ENCODE assay signal across 27 cellular contexts in genomic region chr7:44172803-44173424, GRCh38. TPM values are rescaled to one million over a fixed set of nuclear protein-coding genes. Genes with fewer than 3 reads are reported as not detected.
DNase-seq lines count a peak whose midpoint lies in the region; TF ChIP-seq lines count a peak whose summit lies in the region.
"Had no signal": no experiment of that assay in that cellular context is flagged by ENCODE, and none has a peak within 500 bp of the region (broad histone marks: within the 10 kb centered on the region; RNA-seq: fewer than 3 reads in every experiment).

No MANE protein-coding gene starts in this region.

- DNase-seq in NCI-H1436 (lab: John Stamatoyannopoulos, UW) (peak; percentile 20), NCI-H1436 treated with DMSO at 0.1 percent for 48 hours (lab: John Stamatoyannopoulos, UW) (no peak), NCI-H187 treated with DMSO at 0.1 percent for 48 hours (lab: John Stamatoyannopoulos, UW) (peak; percentile 61), RKO (ENCODE audit: low spot score) (peak; percentile 24), medulla oblongata (ENCODE audit: extremely low spot score) (peak; percentile 26), immature natural killer cell (no peak), GF-D8 (lab: John Stamatoyannopoulos, UW) (no peak), esophagus muscularis mucosa (ENCODE audit: extremely low spot score) (no peak)
- DNase-seq: activated CD4-positive, alpha-beta memory T cell treated with anti-CD3 and anti-CD28 coated beads, Interleukin-2, amount 10 ng/mL, durations not matched to agents 7 days and 5 days; activated naive CD4-positive, alpha-beta T cell treated with Interleukin-2 at 50 U/mL for 16 hours; C1 segment of cervical spinal cord; cerebellar nuclear complex; effector CD4-positive, alpha-beta T cell; left ventricle myocardium superior; NCI-H524; PC-3; SJCRH30; small intestine; stimulated activated CD4-positive, alpha-beta T cell treated with anti-CD3 and anti-CD28 coated beads, Interleukin-4, amount 100 ng/mL, for 1 hour had no signal

- WGBS in esophagus muscularis mucosa: 92% methylated on average over 6 of the region's 6 CpGs

- no peaks in the 10 kb centered on the region for H3K4me1 Mint-ChIP-seq in immature natural killer cell

- intact Hi-C loops in esophagus muscularis mucosa (cut with DNase I): no loop called here

- H3K27ac Mint-ChIP-seq in immature natural killer cell: no peak overlapping the region
- H3K27ac Mint-ChIP-seq: activated CD4-positive, alpha-beta memory T cell treated with anti-CD3 and anti-CD28 coated beads, Interleukin-2, amount 10 ng/mL, durations not matched to agents 7 days and 5 days; IgD-negative memory B cell; neural progenitor cell; T-helper 1 cell treated with Interleukin-12 subunit alpha and Interleukin-12 subunit beta and Interleukin-4 antibody, amounts not matched to agents 30 μg/mL and 1 μg/mL, for 36 hours; WTC11 had no signal

- no peaks in the 10 kb centered on the region for H3K9me3 ChIP-seq in esophagus muscularis mucosa
- H3K9me3 ChIP-seq: upper lobe of right lung had no signal

- H3K27me3 ChIP-seq in esophagus muscularis mucosa: peaks cover 0 to 17% (median 0%) of the 10 kb centered on the region in 4 donors
- H3K27me3 ChIP-seq: upper lobe of right lung had no signal

- H3K27me3 Mint-ChIP-seq in immature natural killer cell (ENCODE audit: low read depth in 3 of 3): peaks cover 0 to 7% (median 5%) of the 10 kb centered on the region in 3 donors

- no peak overlapping the region for H3K27ac ChIP-seq in esophagus muscularis mucosa (replicated peaks in 1 of 4)
- H3K27ac ChIP-seq: neural progenitor cell, SJCRH30, upper lobe of right lung had no signal

- TF ChIP-seq CTCF in esophagus muscularis mucosa (IDR thresholded peaks at IDR 0.05): no peak

- TF ChIP-seq POLR2A in esophagus muscularis mucosa (IDR thresholded peaks at IDR 0.05; ENCODE audit: low read depth): no peak

- no peak for TF ChIP-seq EP300 in esophagus muscularis mucosa (IDR thresholded peaks at IDR 0.05)

- H3K36me3 Mint-ChIP-seq in immature natural killer cell: no peaks in the 10 kb centered on the region
- H3K36me3 Mint-ChIP-seq: neural progenitor cell, WTC11 had no signal

- H3K9me3 Mint-ChIP-seq in immature natural killer cell: no peaks in the 10 kb centered on the region
- H3K9me3 Mint-ChIP-seq: activated CD4-positive, alpha-beta memory T cell treated with anti-CD3 and anti-CD28 coated beads, Interleukin-2, amount 10 ng/mL, durations not matched to agents 7 days and 5 days; IgD-negative memory B cell; T-helper 1 cell treated with Interleukin-12 subunit alpha and Interleukin-12 subunit beta and Interleukin-4 antibody, amounts not matched to agents 30 μg/mL and 1 μg/mL, for 36 hours had no signal

- H3K4me3 Mint-ChIP-seq in immature natural killer cell: no peak overlapping the region
- H3K4me3 Mint-ChIP-seq: activated CD4-positive, alpha-beta memory T cell treated with anti-CD3 and anti-CD28 coated beads, Interleukin-2, amount 10 ng/mL, durations not matched to agents 7 days and 5 days; IgD-negative memory B cell; neural progenitor cell; T-helper 1 cell treated with Interleukin-12 subunit alpha and Interleukin-12 subunit beta and Interleukin-4 antibody, amounts not matched to agents 30 μg/mL and 1 μg/mL, for 36 hours; WTC11 had no signal

- H3K36me3 ChIP-seq in esophagus muscularis mucosa: no peaks in the 10 kb centered on the region
- H3K36me3 ChIP-seq: neural progenitor cell, SJCRH30, upper lobe of right lung had no signal

- no peak overlapping the region for H3K4me3 ChIP-seq in esophagus muscularis mucosa
- H3K4me3 ChIP-seq: neural progenitor cell, SJCRH30, upper lobe of right lung had no signal

- no peaks in the 10 kb centered on the region for H3K4me1 ChIP-seq in esophagus muscularis mucosa
- H3K4me1 ChIP-seq: upper lobe of right lung had no signal

RNA-seq across cellular contexts. Expression of gene GCK, which starts 16.3 kb away (rescaled TPM):
- polyA plus RNA-seq in immature natural killer cell: not detected
- total RNA-seq in esophagus muscularis mucosa: 1 to 10 TPM in 3 of 4 donors, under 1 TPM in 1; 0.75 to 2.8 (median 1.2) TPM
- total RNA-seq: A172; activated CD4-positive, alpha-beta memory T cell treated with anti-CD3 and anti-CD28 coated beads, Interleukin-2, amount 10 ng/mL, durations not matched to agents 7 days and 5 days; PC-3; SJCRH30 had no signal

RNA-seq across cellular contexts. Expression of gene YKT6, which starts 27.9 kb away (rescaled TPM):
- polyA plus RNA-seq in immature natural killer cell: 10 to 100 TPM; 39.1 to 64.9 (median 56.9) TPM
- 10 to 100 TPM; 49.8 to 79.5 (median 64.4) TPM for total RNA-seq in esophagus muscularis mucosa

RNA-seq across cellular contexts. Expression of gene MYL7, which starts 31.8 kb away (rescaled TPM):
- not detected for polyA plus RNA-seq in immature natural killer cell
- not detected for total RNA-seq in esophagus muscularis mucosa
- total RNA-seq: A172; activated CD4-positive, alpha-beta memory T cell treated with anti-CD3 and anti-CD28 coated beads, Interleukin-2, amount 10 ng/mL, durations not matched to agents 7 days and 5 days; mucosa of gallbladder; PC-3; pulmonary artery endothelial cell; SJCRH30 had no signal
- polyA plus RNA-seq: IgD-negative memory B cell had no signal

RNA-seq across cellular contexts. Expression of gene POLD2, which starts 49.6 kb away (rescaled TPM):
- 10 to 100 TPM; 39.8 to 65.7 (median 48.4) TPM for polyA plus RNA-seq in immature natural killer cell
- 10 to 100 TPM; 33.6 to 71.2 (median 55.9) TPM for total RNA-seq in esophagus muscularis mucosa

Comparison
In these comparisons a context has a peak if more than half of its experiments do, and no peak if none do; other contexts are left out.
1. DNase-seq: peak in NCI-H1436 (single experiment), NCI-H187 treated with DMSO at 0.1 percent for 48 hours (single experiment), RKO (single experiment) and medulla oblongata (single experiment); none in NCI-H1436 treated with DMSO at 0.1 percent for 48 hours (single experiment), immature natural killer cell (0 of 3), GF-D8 (single experiment) and esophagus muscularis mucosa (single experiment).